Comparison of ENCODE assay signal across 3 cellular contexts in genomic region chr11:74112877-74113276, GRCh38.
A peak's percentile ranks its signal among the peaks of the same experiment; 100 is the strongest.
TF ChIP-seq lines count a peak whose summit lies in the region.

No MANE protein-coding gene starts in this region.

TF ChIP-seq in SK-N-SH treated with all-trans-retinoic acid at 6 μM for 48 hours, 23 proteins besides CTCF, POLR2A, EP300 and RAD21 (continued from another document):
- no peak for TF ChIP-seq ARNTL (CRISPR knock-in tag; IDR thresholded peaks at IDR 0.05; ENCODE audit: borderline replicate concordance, low read depth)
- no peak for TF ChIP-seq GLIS3 (CRISPR knock-in tag; IDR thresholded peaks at IDR 0.05)
- TF ChIP-seq ZNF8 (CRISPR knock-in tag; IDR thresholded peaks at IDR 0.05): peak; percentile 96

TF ChIP-seq in SK-N-SH, 30 proteins besides CTCF, POLR2A, EP300 and RAD21:
- TF ChIP-seq USF1 (IDR thresholded peaks at IDR 0.05; ENCODE audit: borderline replicate concordance, low read depth) (no peak), USF2 (IDR thresholded peaks at IDR 0.05; ENCODE audit: borderline replicate concordance, low read depth, low read length) (no peak), REST (IDR thresholded peaks at IDR 0.05; ENCODE audit: low read depth, low read length) (no peak)

TF ChIP-seq in K562, 482 proteins besides CTCF, POLR2A, EP300 and RAD21 (continued from another document):
- TF ChIP-seq ID3 (CRISPR knock-in tag; IDR thresholded peaks at IDR 0.05) (no peak), ID3 (tag; IDR thresholded peaks at IDR 0.05) (no peak), ZNF146 (CRISPR knock-in tag; IDR thresholded peaks at IDR 0.05; ENCODE audit: unreplicated experiment) (peak; percentile 59), RFX1 (IDR thresholded peaks at IDR 0.05) (no peak)
